ENCODE assay signal across 6 cellular contexts in the genomic region with DNA sequence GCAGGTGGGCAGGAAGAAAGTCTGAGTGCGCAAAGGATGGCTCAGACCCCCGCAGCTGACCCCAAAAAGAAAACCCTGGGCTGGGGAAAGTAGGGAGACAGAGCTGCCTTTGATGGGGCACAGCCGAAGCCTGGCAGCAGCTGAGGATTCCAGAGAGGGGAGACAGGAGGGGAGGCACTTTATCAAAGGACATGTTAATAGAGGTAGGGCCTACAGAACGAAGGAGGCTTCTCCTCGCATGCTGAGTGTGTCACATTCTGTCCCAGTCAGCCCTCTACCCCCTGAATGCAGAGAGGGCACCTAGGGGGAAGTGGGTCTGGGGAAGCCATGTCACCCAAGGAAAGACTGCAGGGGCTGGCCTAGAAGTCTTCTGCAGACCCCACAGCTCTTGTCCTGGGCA. TPM values are rescaled to one million over a fixed set of nuclear protein-coding genes. Genes with fewer than 3 reads are reported as not detected.
"Had no signal": no experiment of that assay in that cellular context is flagged by ENCODE, and none has a peak within 500 bp of the region (broad histone marks: within the 10 kb centered on the region; RNA-seq: fewer than 3 reads in every experiment).

No MANE protein-coding gene starts in this region.

RNA-seq across cellular contexts. Expression of a gene that starts 18.5 kb away (rescaled TPM):
- total RNA-seq: astrocyte, body of pancreas, SJSA1 had no signal
- polyA plus RNA-seq: SK-N-SH had no signal

RNA-seq across cellular contexts. Expression of a gene that starts 40.2 kb away (rescaled TPM):
- total RNA-seq: activated naive CD8-positive, alpha-beta T cell treated with anti-CD3 and anti-CD28 coated beads for 36 hours; astrocyte; body of pancreas; cardiac septum; SJSA1 had no signal
